ENCODE assay signal across 1 cellular context in the genomic region with DNA sequence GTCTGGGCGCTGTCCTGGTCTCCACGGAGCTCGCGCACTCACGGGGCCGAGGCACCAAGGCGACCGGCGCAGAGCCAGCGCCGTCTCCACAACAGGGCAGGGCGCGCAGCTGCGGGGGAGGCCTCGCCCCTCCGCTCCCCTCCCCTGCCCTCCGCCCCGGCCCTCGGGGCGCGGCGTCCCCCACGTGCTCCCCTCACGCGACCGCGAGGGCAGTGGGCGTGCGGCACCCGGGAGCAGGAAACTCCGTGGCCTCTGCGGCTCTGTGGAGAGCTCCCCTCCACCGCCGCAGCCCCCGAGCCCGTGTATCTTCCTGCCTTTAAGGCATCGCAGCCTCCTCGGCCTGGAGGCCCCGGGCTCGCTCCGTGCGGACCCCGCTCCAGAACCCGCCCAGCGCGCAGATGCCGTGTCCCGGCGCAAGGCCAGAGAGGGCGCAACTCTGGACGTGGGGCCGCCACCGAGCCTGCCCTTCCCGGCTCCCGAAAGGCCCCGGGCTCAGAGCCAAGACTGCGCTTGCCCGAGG.
TF ChIP-seq lines count a peak whose summit lies in the region.

No MANE protein-coding gene starts in this region.

TF ChIP-seq in GM12878, 131 proteins besides CTCF, POLR2A, EP300 and RAD21 (continued from another document):
- TF ChIP-seq TCF3 (IDR thresholded peaks at IDR 0.05; ENCODE audit: borderline replicate concordance, insufficient read depth, low read depth, low read length) (no peak), ZNF207 (IDR thresholded peaks at IDR 0.05; ENCODE audit: borderline replicate concordance) (peak; percentile 95), JUNB (IDR thresholded peaks at IDR 0.05) (no peak), ASH2L (IDR thresholded peaks at IDR 0.05; ENCODE audit: borderline replicate concordance, low read depth) (no peak), ZNF274 (IDR thresholded peaks at IDR 0.05; ENCODE audit: insufficient read depth, insufficient read length) (no peak), ESRRA (IDR thresholded peaks at IDR 0.05; ENCODE audit: low read length) (no peak), CHD1 (IDR thresholded peaks at IDR 0.05; ENCODE audit: low read depth, low read length) (no peak), SMC3 (IDR thresholded peaks at IDR 0.05; ENCODE audit: borderline replicate concordance, low read length) (no peak), MTA2 (IDR thresholded peaks at IDR 0.05; ENCODE audit: low read depth) (no peak), ZNF217 (IDR thresholded peaks at IDR 0.05) (peak; percentile 75), EGR1 (IDR thresholded peaks at IDR 0.05; ENCODE audit: borderline replicate concordance in 1 of 2, low read depth in 2 of 2, low read length in 2 of 2) (peak in 1 of 2 experiments; percentile 74; a peak in 2 of 3 replicates), SUZ12 (IDR thresholded peaks at IDR 0.05; ENCODE audit: unreplicated experiment) (no peak), NFYA (IDR thresholded peaks at IDR 0.05; ENCODE audit: borderline replicate concordance, low read depth, low read length) (no peak), MXI1 (IDR thresholded peaks at IDR 0.05; ENCODE audit: low read depth, low read length) (peak; percentile 53; the same call in 1 of the 2 replicates), CHD4 (IDR thresholded peaks at IDR 0.05) (no peak), CREM (IDR thresholded peaks at IDR 0.05; ENCODE audit: low read depth) (no peak), MEF2A (IDR thresholded peaks at IDR 0.05; ENCODE audit: insufficient read depth, low read depth, low read length) (no peak), YY1 (IDR thresholded peaks at IDR 0.05; ENCODE audit: low read depth, low read length) (0 out of 2 replicates have a peak, but pooled peaks have one; percentile 11), KDM1A (IDR thresholded peaks at IDR 0.05; ENCODE audit: borderline replicate concordance) (no peak), SREBF2 (IDR thresholded peaks at IDR 0.05; ENCODE audit: low read length) (no peak), SIN3A (IDR thresholded peaks at IDR 0.05; ENCODE audit: low read depth, low read length) (peak; percentile 62; the same call in 1 of the 2 replicates), TBL1XR1 (IDR thresholded peaks at IDR 0.05; ENCODE audit: low read depth, low read length) (no peak), HDAC2 (IDR thresholded peaks at IDR 0.05) (0 out of 2 replicates have a peak, but pooled peaks have one; percentile 81), MYC (IDR thresholded peaks at IDR 0.05; ENCODE audit: insufficient read depth, insufficient read length, insufficient replicate concordance, low read length, severe bottlenecking) (peak; percentile 91), NR2F1 (conservative IDR thresholded peaks at IDR 0.05) (peak; percentile 91), MYB (IDR thresholded peaks at IDR 0.05; ENCODE audit: borderline replicate concordance, low read depth, low read length) (no peak), MTA3 (IDR thresholded peaks at IDR 0.05; ENCODE audit: borderline replicate concordance, low read length) (no peak), POLR2AphosphoS2 (IDR thresholded peaks at IDR 0.05; ENCODE audit: low read depth, low read length) (no peak), SMAD1 (IDR thresholded peaks at IDR 0.05; ENCODE audit: low read depth, partially characterized antibody) (peak; percentile 49)
- TF ChIP-seq, protein P1, sequence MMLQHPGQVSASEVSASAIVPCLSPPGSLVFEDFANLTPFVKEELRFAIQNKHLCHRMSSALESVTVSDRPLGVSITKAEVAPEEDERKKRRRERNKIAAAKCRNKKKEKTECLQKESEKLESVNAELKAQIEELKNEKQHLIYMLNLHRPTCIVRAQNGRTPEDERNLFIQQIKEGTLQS (IDR thresholded peaks at IDR 0.05; ENCODE audit: borderline replicate concordance, extremely low read depth, low read depth, low read length), result 0 out of 2 replicates have a peak, but pooled peaks have one; percentile 38
- TF ChIP-seq, protein P2, sequence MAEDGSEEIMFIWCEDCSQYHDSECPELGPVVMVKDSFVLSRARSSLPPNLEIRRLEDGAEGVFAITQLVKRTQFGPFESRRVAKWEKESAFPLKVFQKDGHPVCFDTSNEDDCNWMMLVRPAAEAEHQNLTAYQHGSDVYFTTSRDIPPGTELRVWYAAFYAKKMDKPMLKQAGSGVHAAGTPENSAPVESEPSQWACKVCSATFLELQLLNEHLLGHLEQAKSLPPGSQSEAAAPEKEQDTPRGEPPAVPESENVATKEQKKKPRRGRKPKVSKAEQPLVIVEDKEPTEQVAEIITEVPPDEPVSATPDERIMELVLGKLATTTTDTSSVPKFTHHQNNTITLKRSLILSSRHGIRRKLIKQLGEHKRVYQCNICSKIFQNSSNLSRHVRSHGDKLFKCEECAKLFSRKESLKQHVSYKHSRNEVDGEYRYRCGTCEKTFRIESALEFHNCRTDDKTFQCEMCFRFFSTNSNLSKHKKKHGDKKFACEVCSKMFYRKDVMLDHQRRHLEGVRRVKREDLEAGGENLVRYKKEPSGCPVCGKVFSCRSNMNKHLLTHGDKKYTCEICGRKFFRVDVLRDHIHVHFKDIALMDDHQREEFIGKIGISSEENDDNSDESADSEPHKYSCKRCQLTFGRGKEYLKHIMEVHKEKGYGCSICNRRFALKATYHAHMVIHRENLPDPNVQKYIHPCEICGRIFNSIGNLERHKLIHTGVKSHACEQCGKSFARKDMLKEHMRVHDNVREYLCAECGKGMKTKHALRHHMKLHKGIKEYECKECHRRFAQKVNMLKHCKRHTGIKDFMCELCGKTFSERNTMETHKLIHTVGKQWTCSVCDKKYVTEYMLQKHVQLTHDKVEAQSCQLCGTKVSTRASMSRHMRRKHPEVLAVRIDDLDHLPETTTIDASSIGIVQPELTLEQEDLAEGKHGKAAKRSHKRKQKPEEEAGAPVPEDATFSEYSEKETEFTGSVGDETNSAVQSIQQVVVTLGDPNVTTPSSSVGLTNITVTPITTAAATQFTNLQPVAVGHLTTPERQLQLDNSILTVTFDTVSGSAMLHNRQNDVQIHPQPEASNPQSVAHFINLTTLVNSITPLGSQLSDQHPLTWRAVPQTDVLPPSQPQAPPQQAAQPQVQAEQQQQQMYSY (CRISPR knock-in tag; IDR thresholded peaks at IDR 0.05), result no peak
- TF ChIP-seq, protein P3, sequence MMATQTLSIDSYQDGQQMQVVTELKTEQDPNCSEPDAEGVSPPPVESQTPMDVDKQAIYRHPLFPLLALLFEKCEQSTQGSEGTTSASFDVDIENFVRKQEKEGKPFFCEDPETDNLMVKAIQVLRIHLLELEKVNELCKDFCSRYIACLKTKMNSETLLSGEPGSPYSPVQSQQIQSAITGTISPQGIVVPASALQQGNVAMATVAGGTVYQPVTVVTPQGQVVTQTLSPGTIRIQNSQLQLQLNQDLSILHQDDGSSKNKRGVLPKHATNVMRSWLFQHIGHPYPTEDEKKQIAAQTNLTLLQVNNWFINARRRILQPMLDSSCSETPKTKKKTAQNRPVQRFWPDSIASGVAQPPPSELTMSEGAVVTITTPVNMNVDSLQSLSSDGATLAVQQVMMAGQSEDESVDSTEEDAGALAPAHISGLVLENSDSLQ (IDR thresholded peaks at IDR 0.05), result no peak
- TF ChIP-seq, protein P4, sequence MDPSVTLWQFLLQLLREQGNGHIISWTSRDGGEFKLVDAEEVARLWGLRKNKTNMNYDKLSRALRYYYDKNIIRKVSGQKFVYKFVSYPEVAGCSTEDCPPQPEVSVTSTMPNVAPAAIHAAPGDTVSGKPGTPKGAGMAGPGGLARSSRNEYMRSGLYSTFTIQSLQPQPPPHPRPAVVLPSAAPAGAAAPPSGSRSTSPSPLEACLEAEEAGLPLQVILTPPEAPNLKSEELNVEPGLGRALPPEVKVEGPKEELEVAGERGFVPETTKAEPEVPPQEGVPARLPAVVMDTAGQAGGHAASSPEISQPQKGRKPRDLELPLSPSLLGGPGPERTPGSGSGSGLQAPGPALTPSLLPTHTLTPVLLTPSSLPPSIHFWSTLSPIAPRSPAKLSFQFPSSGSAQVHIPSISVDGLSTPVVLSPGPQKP (IDR thresholded peaks at IDR 0.05; ENCODE audit: low read depth, low read length), result no peak
- TF ChIP-seq, protein P5, sequence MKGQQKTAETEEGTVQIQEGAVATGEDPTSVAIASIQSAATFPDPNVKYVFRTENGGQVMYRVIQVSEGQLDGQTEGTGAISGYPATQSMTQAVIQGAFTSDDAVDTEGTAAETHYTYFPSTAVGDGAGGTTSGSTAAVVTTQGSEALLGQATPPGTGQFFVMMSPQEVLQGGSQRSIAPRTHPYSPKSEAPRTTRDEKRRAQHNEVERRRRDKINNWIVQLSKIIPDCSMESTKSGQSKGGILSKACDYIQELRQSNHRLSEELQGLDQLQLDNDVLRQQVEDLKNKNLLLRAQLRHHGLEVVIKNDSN (IDR thresholded peaks at IDR 0.05; ENCODE audit: borderline replicate concordance, extremely low read length, insufficient read depth, low read depth, low read length), result no peak
